In the genomic region with DNA sequence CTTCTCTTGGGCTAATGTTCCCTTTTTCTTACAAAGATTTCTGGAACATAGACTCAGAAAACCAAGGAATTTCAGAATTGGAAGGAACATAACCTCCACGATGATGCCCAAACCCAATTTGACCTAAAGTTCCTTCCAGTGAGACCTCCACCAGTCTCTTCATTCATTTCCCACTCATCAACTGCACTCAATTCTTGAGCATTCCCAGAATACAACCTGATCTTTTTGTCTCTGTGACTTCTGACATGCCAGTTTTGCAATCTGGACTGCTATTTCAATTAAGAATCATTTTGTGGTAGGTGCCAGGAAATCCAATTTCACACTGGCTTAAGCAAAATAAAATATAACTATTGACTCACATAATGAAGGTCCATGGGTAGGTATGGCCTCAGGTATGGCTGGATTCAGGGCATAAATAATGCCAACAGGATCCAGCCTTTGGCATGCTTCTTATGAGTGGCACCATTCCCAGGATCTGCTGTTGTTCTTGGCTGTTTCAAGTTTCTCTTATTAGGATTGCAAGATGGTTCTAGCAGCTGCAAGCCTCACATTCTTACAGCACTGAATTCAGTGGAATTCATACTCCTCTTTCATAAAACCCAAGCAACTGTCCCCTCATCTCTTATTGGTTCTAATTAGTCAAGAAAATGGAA, we compare ENCODE assay signal across 35 cellular contexts.
"Had no signal": no experiment of that assay in that cellular context is flagged by ENCODE, and none has a peak within 500 bp of the region (broad histone marks: within the 10 kb centered on the region; RNA-seq: fewer than 3 reads in every experiment).

No MANE protein-coding gene starts in this region.

- H3K4me3 ChIP-seq: adrenal gland, Peyer's patch, SJSA1 had no signal

- H3K27ac Mint-ChIP-seq: activated B cell treated with CpG ODN at 0.5 μM for 24 hours; activated CD4-positive, alpha-beta memory T cell treated with anti-CD3 and anti-CD28 coated beads for 36 hours; activated naive CD4-positive, alpha-beta T cell treated with anti-CD3 and anti-CD28 coated beads for 36 hours; activated naive CD4-positive, alpha-beta T cell treated with anti-CD3 and anti-CD28 coated beads, Interleukin-2, amount 50 U/mL, for 72 hours; activated T-helper 1 cell treated with anti-CD3 and anti-CD28 coated beads, Interleukin-12 subunit alpha, Interleukin-12 subunit beta, Interleukin-2, Interleukin-4 antibody, amounts not matched to agents 30 ng/mL and 10 ng/mL and 1 ng/mL, durations not matched to agents 14 hours and 24 hours and 36 hours; T-cell; T-helper 17 cell had no signal

- H3K36me3 ChIP-seq: adrenal gland, Peyer's patch, SJSA1 had no signal

- DNase-seq: activated B cell treated with CpG ODN at 0.5 μM for 24 hours; activated CD4-positive, alpha-beta memory T cell treated with anti-CD3 and anti-CD28 coated beads for 36 hours; activated CD4-positive, alpha-beta T cell treated with anti-CD3 and anti-CD28 coated beads for 4 hours; activated CD4-positive, alpha-beta T cell treated with anti-CD3 and anti-CD28 coated beads, Interleukin-2, amount 50 U/mL, for 1 hour; activated CD4-positive, CD25-positive, alpha-beta regulatory T cell treated with anti-CD3 and anti-CD28 coated beads, Interleukin-2, amount 50 U/mL, for 72 hours; activated CD8-positive, alpha-beta memory T cell treated with anti-CD3 and anti-CD28 coated beads, Interleukin-2, amount 50 U/mL, for 4 hours; activated gamma-delta T cell treated with Interleukin-2 at 50 U/mL for 16 hours; activated naive CD4-positive, alpha-beta T cell treated with anti-CD3 and anti-CD28 coated beads for 36 hours; activated T-cell treated with anti-CD3 and anti-CD28 coated beads for 4 hours; activated T-cell treated with anti-CD3 and anti-CD28 coated beads, Interleukin-2, amount 50 U/mL, for 4 hours; adrenal gland; NCI-H1092 treated with DMSO at 0.1 percent for 48 hours; NCI-H1417; NCI-H146; NCI-H187; NCI-H2029 treated with DMSO at 0.1 percent for 48 hours; NCI-H2107; NCI-H2171; NCI-H510A; NCI-H526; NCI-H748 treated with DMSO at 0.1 percent for 48 hours; NK-92 treated with Interleukin-12 subunit alpha and Interleukin-12 subunit beta, amount 100 ng/mL, for 24 hours; PC-3; Peyer's patch; RPMI8226; SHP77 treated with DMSO at 0.1 percent for 48 hours; T-cell; T-helper 17 cell; T-helper 9 cell had no signal

- H3K9me3 ChIP-seq: adrenal gland, Peyer's patch, SJSA1 had no signal

- H3K36me3 Mint-ChIP-seq: activated CD4-positive, alpha-beta memory T cell treated with anti-CD3 and anti-CD28 coated beads for 36 hours; activated naive CD4-positive, alpha-beta T cell treated with anti-CD3 and anti-CD28 coated beads, Interleukin-2, amount 50 U/mL, for 72 hours; brain; T-cell had no signal

- H3K27ac ChIP-seq: adrenal gland, Peyer's patch, SJSA1, VCaP had no signal

- H3K27me3 Mint-ChIP-seq: T-helper 17 cell had no signal

- H3K9me3 Mint-ChIP-seq: activated CD4-positive, alpha-beta memory T cell treated with anti-CD3 and anti-CD28 coated beads for 36 hours; activated naive CD4-positive, alpha-beta T cell treated with anti-CD3 and anti-CD28 coated beads for 36 hours; activated T-helper 1 cell treated with anti-CD3 and anti-CD28 coated beads, Interleukin-12 subunit alpha, Interleukin-12 subunit beta, Interleukin-2, Interleukin-4 antibody, amounts not matched to agents 30 ng/mL and 10 ng/mL and 1 ng/mL, durations not matched to agents 14 hours and 24 hours and 36 hours had no signal

- H3K4me3 Mint-ChIP-seq: activated B cell treated with CpG ODN at 0.5 μM for 24 hours; activated CD4-positive, alpha-beta memory T cell treated with anti-CD3 and anti-CD28 coated beads for 36 hours; activated naive CD4-positive, alpha-beta T cell treated with anti-CD3 and anti-CD28 coated beads for 36 hours; activated T-cell treated with anti-CD3 and anti-CD28 coated beads, Interleukin-2, amount 50 U/mL, for 4 hours; activated T-helper 1 cell treated with anti-CD3 and anti-CD28 coated beads, Interleukin-12 subunit alpha, Interleukin-12 subunit beta, Interleukin-2, Interleukin-4 antibody, amounts not matched to agents 30 ng/mL and 10 ng/mL and 1 ng/mL, durations not matched to agents 14 hours and 24 hours and 36 hours; brain; T-cell; T-helper 17 cell had no signal

- H3K27me3 ChIP-seq: adrenal gland, Peyer's patch, SJSA1 had no signal

- H3K4me1 ChIP-seq: adrenal gland, Peyer's patch, SJSA1 had no signal

- H3K4me1 Mint-ChIP-seq: activated B cell treated with CpG ODN at 0.5 μM for 24 hours, brain, T-cell, T-helper 17 cell had no signal

- ATAC-seq: activated naive CD4-positive, alpha-beta T cell treated with anti-CD3 and anti-CD28 coated beads, Interleukin-2, amount 50 U/mL, for 72 hours; activated T-cell treated with anti-CD3 and anti-CD28 coated beads, Interleukin-2, amount 50 U/mL, for 4 hours; PC-3; SK-N-SH treated with all-trans-retinoic acid at 6 μM for 48 hours; T-cell; T-helper 17 cell had no signal
